ENCODE assay signal across 9 cellular contexts in the genomic region with DNA sequence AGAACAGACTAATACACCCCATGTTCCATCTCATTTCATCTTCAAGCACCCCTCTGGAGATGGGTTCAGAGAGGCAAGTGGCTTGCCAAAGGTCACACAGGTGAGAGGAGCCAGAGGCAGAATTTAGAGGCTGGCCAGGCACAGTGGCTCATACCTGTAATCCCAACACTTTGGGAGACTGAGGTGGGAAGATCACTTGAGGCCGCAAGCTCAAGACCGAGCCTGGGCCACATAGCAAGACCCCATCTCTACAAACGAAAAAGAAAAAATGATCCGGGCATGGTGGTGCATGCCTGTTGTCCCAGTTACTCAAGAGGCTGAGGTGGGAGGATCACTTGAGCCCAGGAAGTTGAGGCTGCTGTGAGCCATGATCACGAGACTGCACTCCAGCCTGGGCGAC. TPM values are rescaled to one million over a fixed set of nuclear protein-coding genes. Genes with fewer than 3 reads are reported as not detected.
"Had no signal": no experiment of that assay in that cellular context is flagged by ENCODE, and none has a peak within 500 bp of the region (broad histone marks: within the 10 kb centered on the region; RNA-seq: fewer than 3 reads in every experiment).

No MANE protein-coding gene starts in this region.

- H3K36me3 ChIP-seq: HAP-1 had no signal

- FAIRE-seq: H54 had no signal

- H2AFZ ChIP-seq: GM23248 had no signal

- H3K9ac ChIP-seq: GM23248 had no signal

- H3K9me3 Mint-ChIP-seq: HFFc6 had no signal

- ATAC-seq: HCT116 had no signal

- H3K9me3 ChIP-seq: HAP-1 had no signal

- H3K4me3 ChIP-seq: GM23248, HAP-1 had no signal

- H3K27ac Mint-ChIP-seq: HFFc6 had no signal

- H3K27ac ChIP-seq: GM23248 had no signal

- DNase-seq: GM23248, GOT3, HCEC 1CT, HFFc6 had no signal

- H3K4me3 Mint-ChIP-seq: HFFc6 had no signal

RNA-seq across cellular contexts. Expression of gene MYL10, which starts 34.7 kb away (rescaled TPM):
- total RNA-seq: GM23248, H4, H7, HFFc6 had no signal
- polyA plus RNA-seq: GM23248 had no signal
